17 cellular contexts compared by ENCODE assay signal in genomic region chr1:117719004-117719403, GRCh38.
DNase-seq lines count a peak whose midpoint lies in the region; ATAC-seq, FAIRE-seq and TF ChIP-seq lines count a peak whose summit lies in the region.
"Had no signal": no experiment of that assay in that cellular context is flagged by ENCODE, and none has a peak within 500 bp of the region (broad histone marks: within the 10 kb centered on the region; RNA-seq: fewer than 3 reads in every experiment).

No MANE protein-coding gene starts in this region.

- H3K4me1 Mint-ChIP-seq in activated naive CD4-positive, alpha-beta T cell treated with anti-CD3 and anti-CD28 coated beads, Interleukin-2, amount 50 U/mL, for 24 hours = peaks cover 8% of the 10 kb centered on the region
- H3K4me1 Mint-ChIP-seq in T-helper 17 cell = peaks cover 7% of the 10 kb centered on the region
- H3K4me1 Mint-ChIP-seq in central memory CD8-positive, alpha-beta T cell = peaks cover 9% of the 10 kb centered on the region
- H3K4me1 Mint-ChIP-seq: GM23338 had no signal

- H3K27me3 Mint-ChIP-seq in activated naive CD4-positive, alpha-beta T cell treated with anti-CD3 and anti-CD28 coated beads, Interleukin-2, amount 50 U/mL, for 24 hours = peaks cover 3% of the 10 kb centered on the region
- peaks cover 6% of the 10 kb centered on the region for H3K27me3 Mint-ChIP-seq in T-helper 17 cell
- peaks cover 52% of the 10 kb centered on the region for H3K27me3 Mint-ChIP-seq in central memory CD8-positive, alpha-beta T cell

- no peaks in the 10 kb centered on the region for H3K36me3 ChIP-seq in pancreas
- H3K36me3 ChIP-seq: BLaER1 treated with 17β-estradiol and CSF1 and Interleukin-3, amounts not matched to agents 10 nM and 100 nM had no signal

- no peak overlapping the region for H3K27ac ChIP-seq in pancreas
- H3K27ac ChIP-seq: BLaER1 treated with 17β-estradiol and CSF1 and Interleukin-3, amounts not matched to agents 10 nM and 100 nM had no signal

- ATAC-seq in T-helper 17 cell (peak; percentile 93), pancreas (no peak)
- peak; percentile 36 for ATAC-seq in central memory CD8-positive, alpha-beta T cell (replicated peaks; ENCODE audit: extremely low read depth, poor library complexity, severe bottlenecking)
- ATAC-seq: GM23338 had no signal

- DNase-seq in activated naive CD4-positive, alpha-beta T cell treated with anti-CD3 and anti-CD28 coated beads, Interleukin-2, amount 50 U/mL, for 16 hours = no peak
- DNase-seq in T-helper 17 cell (no peak), pancreas (no peak), middle frontal gyrus (ENCODE audit: extremely low spot score, low spot score) (no peak), T-helper 9 cell (no peak)
- DNase-seq in central memory CD8-positive, alpha-beta T cell (ENCODE audit: low spot score in 2 of 2) = no peak
- DNase-seq: ACHN, DMS79, EL, H7, IMR-90 had no signal

- H3K9me3 Mint-ChIP-seq in activated naive CD4-positive, alpha-beta T cell treated with anti-CD3 and anti-CD28 coated beads, Interleukin-2, amount 50 U/mL, for 24 hours = peaks cover 11% of the 10 kb centered on the region
- H3K9me3 Mint-ChIP-seq in central memory CD8-positive, alpha-beta T cell = peaks cover 19% of the 10 kb centered on the region

- intact Hi-C loops in pancreas (cut with DNase I) = no loop called here

- WGBS in pancreas, 2 donors = 78 to 94% methylated on average over 1 of the region's 1 CpG

- H3K4me3 ChIP-seq in pancreas = no peak overlapping the region
- H3K4me3 ChIP-seq: BLaER1 treated with 17β-estradiol and CSF1 and Interleukin-3, amounts not matched to agents 10 nM and 100 nM; GM23338 had no signal

- no peak for TF ChIP-seq CTCF in pancreas (IDR thresholded peaks at IDR 0.05)

- no peaks in the 10 kb centered on the region for H3K27me3 ChIP-seq in pancreas
- H3K27me3 ChIP-seq: BLaER1 treated with 17β-estradiol and CSF1 and Interleukin-3, amounts not matched to agents 10 nM and 100 nM had no signal

- H3K27ac Mint-ChIP-seq in activated naive CD4-positive, alpha-beta T cell treated with anti-CD3 and anti-CD28 coated beads, Interleukin-2, amount 50 U/mL, for 24 hours = peak overlapping the region; percentile 12
- peak overlapping the region; percentile 19 for H3K27ac Mint-ChIP-seq in T-helper 17 cell
- peak overlapping the region; percentile 32 for H3K27ac Mint-ChIP-seq in central memory CD8-positive, alpha-beta T cell (ENCODE audit: low read depth)
- H3K27ac Mint-ChIP-seq: CD4-positive, CD25-positive, alpha-beta regulatory T cell; GM23338 had no signal

- peaks cover 10% of the 10 kb centered on the region for H3K36me3 Mint-ChIP-seq in activated naive CD4-positive, alpha-beta T cell treated with anti-CD3 and anti-CD28 coated beads, Interleukin-2, amount 50 U/mL, for 24 hours
- H3K36me3 Mint-ChIP-seq in T-helper 17 cell (ENCODE audit: low read depth) = peaks cover 4% of the 10 kb centered on the region
- H3K36me3 Mint-ChIP-seq in central memory CD8-positive, alpha-beta T cell (ENCODE audit: insufficient read depth) = no peaks in the 10 kb centered on the region

- FAIRE-seq in pancreas (lab: Jason Lieb, UNC) = no peak
- FAIRE-seq: G401.6, GM12891 had no signal

- H3K9me3 ChIP-seq in T-helper 17 cell (ENCODE audit: control insufficient read depth, low read length, poor library complexity, severe bottlenecking) = peaks cover 4% of the 10 kb centered on the region
- no peaks in the 10 kb centered on the region for H3K9me3 ChIP-seq in pancreas

- H3K4me3 Mint-ChIP-seq in activated naive CD4-positive, alpha-beta T cell treated with anti-CD3 and anti-CD28 coated beads, Interleukin-2, amount 50 U/mL, for 24 hours = no peak overlapping the region
- no peak overlapping the region for H3K4me3 Mint-ChIP-seq in T-helper 17 cell
- H3K4me3 Mint-ChIP-seq in central memory CD8-positive, alpha-beta T cell = no peak overlapping the region
- H3K4me3 Mint-ChIP-seq: CD4-positive, CD25-positive, alpha-beta regulatory T cell; GM23338 had no signal

- H3K4me1 ChIP-seq in pancreas = no peaks in the 10 kb centered on the region

Comparison
In these comparisons a context has a peak if more than half of its experiments do, and no peak if none do; other contexts are left out.
1. ATAC-seq: peak in T-helper 17 cell (single experiment) and central memory CD8-positive, alpha-beta T cell (single experiment); none in pancreas (0 of 4).
2. Peak in every context shown above with its lines, with median percentiles within 50 percentile points of each other: H3K27ac Mint-ChIP-seq.